Comparison of ENCODE assay signal across 9 cellular contexts in the genomic region with DNA sequence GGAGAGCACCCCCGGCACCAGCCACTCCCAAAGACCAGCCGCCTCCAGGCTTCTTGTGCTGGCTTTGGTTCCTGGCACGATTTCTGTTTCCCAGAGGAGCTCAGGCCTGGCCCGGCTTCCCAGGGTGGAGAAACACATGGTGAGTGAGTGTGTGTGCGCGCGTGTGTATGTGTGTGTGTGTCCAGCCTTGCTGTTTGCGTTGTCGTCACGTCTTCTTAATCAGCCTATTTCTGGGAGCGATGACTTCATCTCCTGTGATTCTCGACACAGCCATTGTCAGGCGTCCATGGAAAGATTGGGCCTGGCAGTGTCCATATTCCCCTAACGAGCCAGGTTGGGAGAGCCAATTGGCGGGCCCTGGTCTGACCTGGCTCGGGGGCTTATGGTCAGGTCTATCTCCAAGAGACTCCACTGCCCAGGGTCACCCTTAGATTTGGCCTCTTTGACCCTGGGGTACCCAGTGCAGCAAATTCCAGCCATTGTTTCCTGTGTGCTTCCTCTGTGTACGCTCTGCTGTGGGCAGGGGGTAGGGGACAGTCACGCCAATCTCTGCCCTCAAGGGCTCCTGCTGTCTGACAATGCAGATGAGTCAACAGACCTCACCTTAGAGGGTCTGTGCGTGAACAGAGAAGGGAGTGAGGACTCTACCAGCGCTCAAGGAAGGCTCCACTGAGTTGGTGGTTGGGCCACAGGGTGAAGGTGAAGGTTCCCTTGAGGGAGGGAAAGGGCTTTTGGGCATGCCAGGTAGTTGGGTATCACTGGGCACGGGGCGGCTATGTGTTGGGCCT.
A peak's percentile ranks its signal among the peaks of the same experiment; 100 is the strongest.
DNase-seq lines count a peak whose midpoint lies in the region; ATAC-seq and TF ChIP-seq lines count a peak whose summit lies in the region.
"Had no signal": no experiment of that assay in that cellular context is flagged by ENCODE, and none has a peak within 500 bp of the region (broad histone marks: within the 10 kb centered on the region; RNA-seq: fewer than 3 reads in every experiment).

No MANE protein-coding gene starts in this region.

- TF ChIP-seq CTCF in parathyroid adenoma (IDR thresholded peaks at IDR 0.05) (no peak), natural killer cell (IDR thresholded peaks at IDR 0.05) (no peak)

- H3K27ac Mint-ChIP-seq in natural killer cell = no peak overlapping the region
- H3K27ac Mint-ChIP-seq: effector memory CD8-positive, alpha-beta T cell had no signal

- no peak overlapping the region for H3K9ac ChIP-seq in parathyroid adenoma

- peak overlapping the region; percentile 60 for H3K27ac ChIP-seq in angular gyrus (ENCODE audit: low read depth, low read length)
- peak overlapping the region; percentile 71 for H3K27ac ChIP-seq in parathyroid adenoma

- no peaks in the 10 kb centered on the region for H3K27me3 ChIP-seq in parathyroid adenoma (ENCODE audit: control insufficient read depth, insufficient read depth, low read length)

- no peak overlapping the region for H3K4me3 Mint-ChIP-seq in natural killer cell
- H3K4me3 Mint-ChIP-seq: effector memory CD8-positive, alpha-beta T cell had no signal

- H3K4me1 Mint-ChIP-seq in natural killer cell = no peaks in the 10 kb centered on the region

- no peak overlapping the region for H3K4me2 ChIP-seq in parathyroid adenoma (ENCODE audit: low read length)

- intact Hi-C loops in head of caudate nucleus (cut with DNase I) = no loop called here
- intact Hi-C loops in natural killer cell (cut with micrococcal nuclease) = no loop called here

- no peak for ATAC-seq in HG02852 (IDR thresholded peaks at IDR 0.05; ENCODE audit: unreplicated experiment)
- ATAC-seq in natural killer cell = no peak
- no peak for ATAC-seq in HG02588 (IDR thresholded peaks at IDR 0.05; ENCODE audit: unreplicated experiment)
- ATAC-seq in HG03460 (IDR thresholded peaks at IDR 0.05; ENCODE audit: unreplicated experiment) = no peak
- ATAC-seq: effector memory CD8-positive, alpha-beta T cell had no signal

- no peaks in the 10 kb centered on the region for H3K36me3 ChIP-seq in parathyroid adenoma (ENCODE audit: control insufficient read depth, insufficient read depth, low read length)

- H3K9me3 ChIP-seq in parathyroid adenoma (ENCODE audit: control insufficient read depth, low read length) = no peaks in the 10 kb centered on the region

- no peaks in the 10 kb centered on the region for H3K27me3 Mint-ChIP-seq in natural killer cell (ENCODE audit: low read depth in 2 of 2)
- H3K27me3 Mint-ChIP-seq: effector memory CD8-positive, alpha-beta T cell had no signal

- H3K79me2 ChIP-seq in parathyroid adenoma = peaks cover 35% of the 10 kb centered on the region

- peaks cover 5% of the 10 kb centered on the region for H3K4me1 ChIP-seq in parathyroid adenoma

- H3K4me3 ChIP-seq in parathyroid adenoma (ENCODE audit: low read depth, low read length) = no peak overlapping the region

- no peaks in the 10 kb centered on the region for H3K36me3 Mint-ChIP-seq in natural killer cell

- H3K9me3 Mint-ChIP-seq in natural killer cell = no peaks in the 10 kb centered on the region
- H3K9me3 Mint-ChIP-seq: effector memory CD8-positive, alpha-beta T cell had no signal

- H2AFZ ChIP-seq in parathyroid adenoma = no peak overlapping the region

- DNase-seq in AG20443 (ENCODE audit: low spot score) (peak; percentile 93), head of caudate nucleus (peak in 34 of 42 donors; percentile 44 to 83 (median 64)), natural killer cell (no peak)
- DNase-seq: effector memory CD8-positive, alpha-beta T cell had no signal
